19 cellular contexts compared by ENCODE assay signal in genomic region chr6:24621626-24622360, GRCh38. TPM values are rescaled to one million over a fixed set of nuclear protein-coding genes. Genes with fewer than 3 reads are reported as not detected.
DNase-seq lines count a peak whose midpoint lies in the region; ATAC-seq, FAIRE-seq and TF ChIP-seq lines count a peak whose summit lies in the region.
"Had no signal": no experiment of that assay in that cellular context is flagged by ENCODE, and none has a peak within 500 bp of the region (broad histone marks: within the 10 kb centered on the region; RNA-seq: fewer than 3 reads in every experiment).

No MANE protein-coding gene starts in this region.

- TF ChIP-seq CTCF in WTC11 (IDR thresholded peaks at IDR 0.05) (no peak), H1 (IDR thresholded peaks at IDR 0.05; ENCODE audit: control extremely low read depth in 1 of 3, insufficient read depth in 1 of 3, low read depth in 1 of 3, low read length in 3 of 3) (no peak), nephron progenitor cell (IDR thresholded peaks at IDR 0.05) (no peak), GM13976 (IDR thresholded peaks at IDR 0.05; ENCODE audit: borderline replicate concordance, control extremely low read depth, extremely low read depth, insufficient read depth, missing control alignments) (no peak), osteocyte (IDR thresholded peaks at IDR 0.05) (no peak)

- DNase-seq in G401 (ENCODE audit: low spot score): peak; percentile 66
- no peak for DNase-seq in WTC11 (ENCODE audit: low spot score)
- DNase-seq in H1 (ENCODE audit: low read depth in 1 of 2, low spot score in 2 of 2): no peak
- peak; percentile 10 for DNase-seq in nephron progenitor cell
- no peak for DNase-seq in GM13976 (ENCODE audit: low spot score)
- DNase-seq in activated naive CD8-positive, alpha-beta T cell treated with anti-CD3 and anti-CD28 coated beads for 36 hours: no peak
- DNase-seq in osteocyte (ENCODE audit: extremely low spot score, unreplicated experiment): no peak
- DNase-seq: 8988T; CD4-positive, alpha-beta memory T cell; DMS153; DMS79 treated with DMSO at 0.1 percent for 48 hours; HCEC 1CT; IMR-90; KBM-7 had no signal

- H4K5ac ChIP-seq in H1 (ENCODE audit: insufficient read length, low read depth, low read length): no peak overlapping the region

- no peak for TF ChIP-seq RAD21 in H1 (IDR thresholded peaks at IDR 0.05 in 1 of 2, conservative IDR thresholded peaks at IDR 0.05 in 1 of 2; ENCODE audit: low read depth in 2 of 2, low read length in 2 of 2)

- H2AFZ ChIP-seq in H1 (ENCODE audit: low read length): peak overlapping the region; percentile 81; the same call in 1 of the 2 replicates

- H4K8ac ChIP-seq in H1 (ENCODE audit: extremely low read depth, insufficient read depth, low read length): no peak overlapping the region

- H3K4ac ChIP-seq in H1 (replicated peaks; ENCODE audit: insufficient read length, low read depth, low read length): no peak overlapping the region

- H3K4me1 ChIP-seq in H1 (replicated peaks in 1 of 4; ENCODE audit: control insufficient read depth in 3 of 4, insufficient read depth in 4 of 4, low read length in 3 of 4): no peaks in the 10 kb centered on the region
- H3K4me1 ChIP-seq: BLaER1 had no signal

- peak; percentile 64 for ATAC-seq in WTC11
- ATAC-seq: GM12878 had no signal

- no peaks in the 10 kb centered on the region for H3K27me3 ChIP-seq in H1 (replicated peaks in 1 of 4; ENCODE audit: control insufficient read depth in 3 of 4, extremely low read depth in 1 of 4, insufficient read depth in 3 of 4, low read length in 3 of 4)
- H3K27me3 ChIP-seq: BLaER1 had no signal

- H3K18ac ChIP-seq in H1 (ENCODE audit: extremely low read depth, low read length): no peak overlapping the region

- CTCF ChIA-PET in WTC11 (lab: Charles Lee): interaction anchor here (0.6 to 2.1 kb wide), 9 partner anchors 9 to 101 kb away, joined by 3 to 5 read pairs (median 3); no protein-coding TSS in a partner anchor
- CTCF ChIA-PET in H1 (lab: Charles Lee; ENCODE audit: partially characterized antibody): interaction anchor here (0.6 to 2.8 kb wide), 11 partner anchors 9 to 987 kb away, joined by 3 to 12 read pairs (median 3); no protein-coding TSS in a partner anchor

- H4K91ac ChIP-seq in H1 (replicated peaks; ENCODE audit: insufficient read length, low read length): no peak overlapping the region

- no peak overlapping the region for H2BK15ac ChIP-seq in H1 (ENCODE audit: low read length)

- H3K9me3 Mint-ChIP-seq in WTC11 (peaks cover 8% of the 10 kb centered on the region), nephron progenitor cell (peaks cover 7% of the 10 kb centered on the region), osteocyte (ENCODE audit: unreplicated experiment) (no peaks in the 10 kb centered on the region)
- no peaks in the 10 kb centered on the region for H3K9me3 Mint-ChIP-seq in activated naive CD8-positive, alpha-beta T cell treated with anti-CD3 and anti-CD28 coated beads for 36 hours
- H3K9me3 Mint-ChIP-seq: CD4-positive, alpha-beta memory T cell had no signal

- FAIRE-seq in H1 (lab: Jason Lieb, UNC): no peak
- FAIRE-seq: GM12878 had no signal

- H3K27ac Mint-ChIP-seq in WTC11 (no peak overlapping the region; the same call in 1 of the 2 replicates), nephron progenitor cell (no peak overlapping the region), osteocyte (ENCODE audit: unreplicated experiment) (no peak overlapping the region)
- no peak overlapping the region for H3K27ac Mint-ChIP-seq in activated naive CD8-positive, alpha-beta T cell treated with anti-CD3 and anti-CD28 coated beads for 36 hours
- H3K27ac Mint-ChIP-seq: CD14-positive monocyte; CD4-positive, alpha-beta memory T cell had no signal

- H2BK5ac ChIP-seq in H1 (ENCODE audit: low read depth, low read length): no peak overlapping the region

- H3K27me3 Mint-ChIP-seq in WTC11 (ENCODE audit: low read depth) (no peaks in the 10 kb centered on the region), nephron progenitor cell (ENCODE audit: low read depth, poor library complexity) (no peaks in the 10 kb centered on the region), osteocyte (ENCODE audit: unreplicated experiment) (peaks cover 20% of the 10 kb centered on the region)
- H3K27me3 Mint-ChIP-seq in activated naive CD8-positive, alpha-beta T cell treated with anti-CD3 and anti-CD28 coated beads for 36 hours: no peaks in the 10 kb centered on the region
- H3K27me3 Mint-ChIP-seq: CD4-positive, alpha-beta memory T cell had no signal

- no peaks in the 10 kb centered on the region for H3K9me3 ChIP-seq in H1 (ENCODE audit: insufficient read depth in 2 of 2, low read depth in 1 of 2, low read length in 1 of 2)
- H3K9me3 ChIP-seq: BLaER1 had no signal

- no peak overlapping the region for H3K4me3 Mint-ChIP-seq in WTC11
- no peak overlapping the region for H3K4me3 Mint-ChIP-seq in nephron progenitor cell
- H3K4me3 Mint-ChIP-seq in activated naive CD8-positive, alpha-beta T cell treated with anti-CD3 and anti-CD28 coated beads for 36 hours: no peak overlapping the region
- H3K4me3 Mint-ChIP-seq in osteocyte (ENCODE audit: unreplicated experiment): no peak overlapping the region
- H3K4me3 Mint-ChIP-seq: CD14-positive monocyte; CD4-positive, alpha-beta memory T cell had no signal

- H3K4me1 Mint-ChIP-seq in WTC11 (peaks cover 22% of the 10 kb centered on the region), nephron progenitor cell (peaks cover 13% of the 10 kb centered on the region), osteocyte (ENCODE audit: unreplicated experiment) (no peaks in the 10 kb centered on the region)
- no peaks in the 10 kb centered on the region for H3K4me1 Mint-ChIP-seq in activated naive CD8-positive, alpha-beta T cell treated with anti-CD3 and anti-CD28 coated beads for 36 hours
- H3K4me1 Mint-ChIP-seq: CD14-positive monocyte; CD4-positive, alpha-beta memory T cell had no signal

- no peak overlapping the region for H2BK120ac ChIP-seq in H1 (replicated peaks; ENCODE audit: low read depth, low read length)

- no peak overlapping the region for H3K9ac ChIP-seq in H1 (replicated peaks in 1 of 4; ENCODE audit: extremely low read depth in 1 of 4, low read depth in 3 of 4, low read length in 3 of 4)
- H3K9ac ChIP-seq: BLaER1 had no signal

- no peak overlapping the region for H3K4me3 ChIP-seq in H1 (ENCODE audit: extremely low read depth in 1 of 4, insufficient read depth in 2 of 4, low read depth in 3 of 4, low read length in 4 of 4)
- H3K4me3 ChIP-seq: BLaER1, GM12878 had no signal

- H4K20me1 ChIP-seq in H1 (replicated peaks in 1 of 2; ENCODE audit: control insufficient read depth in 1 of 2, insufficient read depth in 2 of 2, low read length in 2 of 2): no peaks in the 10 kb centered on the region
- H4K20me1 ChIP-seq: BLaER1 had no signal

- TF ChIP-seq EP300 in H1 (IDR thresholded peaks at IDR 0.05; ENCODE audit: borderline replicate concordance in 1 of 2, low read depth in 2 of 2, low read length in 2 of 2): no peak

- H2AK5ac ChIP-seq in H1 (ENCODE audit: low read depth, low read length): no peak overlapping the region

- H3K4me2 ChIP-seq in H1 (ENCODE audit: insufficient read depth in 1 of 2, low read depth in 2 of 2, low read length in 2 of 2): no peak overlapping the region
- H3K4me2 ChIP-seq: BLaER1 had no signal

- H3K27ac ChIP-seq in H1 (ENCODE audit: low read depth, low read length): no peak overlapping the region
- H3K27ac ChIP-seq: BLaER1, HL-60 had no signal

- no peak overlapping the region for H2BK20ac ChIP-seq in H1 (ENCODE audit: low read length)

- H2BK12ac ChIP-seq in H1 (ENCODE audit: low read depth, low read length): no peak overlapping the region

- no peak for TF ChIP-seq POLR2A in H1 (IDR thresholded peaks at IDR 0.05; ENCODE audit: control extremely low read depth in 1 of 2, low read depth in 2 of 2, low read length in 2 of 2)

- H3K36me3 Mint-ChIP-seq in WTC11 (no peaks in the 10 kb centered on the region), nephron progenitor cell (ENCODE audit: low read depth) (no peaks in the 10 kb centered on the region), osteocyte (ENCODE audit: unreplicated experiment) (no peaks in the 10 kb centered on the region)
- H3K36me3 Mint-ChIP-seq in activated naive CD8-positive, alpha-beta T cell treated with anti-CD3 and anti-CD28 coated beads for 36 hours: no peaks in the 10 kb centered on the region
- H3K36me3 Mint-ChIP-seq: CD14-positive monocyte; CD4-positive, alpha-beta memory T cell had no signal

- H3K79me2 ChIP-seq in H1 (ENCODE audit: control insufficient read depth in 1 of 2, insufficient read depth in 2 of 2, low read length in 2 of 2): no peaks in the 10 kb centered on the region

- POLR2A ChIA-PET in WTC11 (lab: Charles Lee): interaction anchor here (0.6 kb wide), 1 partner anchor 457 kb away, joined by 6 read pairs; no protein-coding TSS in a partner anchor
- POLR2A ChIA-PET in H1 (lab: Charles Lee; ENCODE audit: partially characterized antibody): interaction anchor here (0.9 to 1.9 kb wide), 4 partner anchors 8 to 44 kb away, joined by 3 to 5 read pairs (median 4); partner anchors contain the start of gene KIAA0319

- no peak overlapping the region for H3K14ac ChIP-seq in H1 (ENCODE audit: insufficient read length)

- in situ Hi-C loops in G401 (cut with HindIII; ENCODE audit: low sequenced_read_pairs) (no loop called here), GM13976 (cut with MboI; ENCODE audit: low sequenced_read_pairs, unreplicated experiment) (no loop called here)

- WGBS in H1 (ENCODE audit: extremely low coverage in 1 of 2, insufficient coverage in 1 of 2, insufficient read length in 1 of 2, insufficient replicate concordance in 2 of 2, low coverage in 1 of 2, low lambda C conversion rate in 2 of 2, missing lambda C conversion rate in 1 of 2), 2 experiments: 91% methylated on average over 7 of the region's 7 CpGs; no CpG with 5 or more reads in 1 of the 2 experiments

- H3K79me1 ChIP-seq in H1 (ENCODE audit: low read depth, low read length): no peaks in the 10 kb centered on the region

- no peaks in the 10 kb centered on the region for H3K23me2 ChIP-seq in H1 (ENCODE audit: low read depth, low read length)

- H3K56ac ChIP-seq in H1 (replicated peaks; ENCODE audit: insufficient read length, low read depth, low read length): no peak overlapping the region

- no peak overlapping the region for H3K23ac ChIP-seq in H1 (ENCODE audit: insufficient read length)

- H3K36me3 ChIP-seq in H1 (ENCODE audit: control insufficient read depth in 2 of 4, insufficient read depth in 4 of 4, low read length in 3 of 4): no peaks in the 10 kb centered on the region
- H3K36me3 ChIP-seq: BLaER1 had no signal

RNA-seq across cellular contexts. Expression of gene KIAA0319, which starts 24.2 kb away (rescaled TPM):
- 0.18 and 0.95 TPM in 2 replicates for total RNA-seq in G401 (2014; rRNA removed; shearing (Covaris generic))
- total RNA-seq in WTC11 (2021) (0.41 to 0.81 TPM (median 0.50 TPM) in 3 replicates), osteocyte (not detected in 2 replicates)
- 0.69 and 0.78 TPM in 2 replicates for total RNA-seq in H1 (2021; fragmentation: NEBNext Ultra II Directional; extraction: Animal tissue kit (Norgen Biotek cat#: 25700))
- polyA plus RNA-seq in H1 (2011; rRNA removed): 0.30 and 0.41 TPM in 2 replicates
- 0.43 TPM for polyA plus RNA-seq in H1 (2011; cell fraction: cytosol; rRNA removed)
- polyA plus RNA-seq in H1 (2011; cell fraction: nucleus; rRNA removed): 0.70 TPM
- polyA plus RNA-seq in H1 (2012, experiment 1 of 2): 0.53 to 0.88 TPM (median 0.73 TPM) in 4 replicates
- 0.20 TPM for polyA plus RNA-seq in H1 (2012, experiment 2 of 2)
- 0.67 TPM for polyA plus RNA-seq in H1 (2013, experiment 1 of 2)
- 0.70 TPM for polyA plus RNA-seq in H1 (2013, experiment 2 of 2)
- 0.73 and 1.4 TPM in 2 replicates for polyA minus RNA-seq in H1 (2011; rRNA and poly(A)+ RNA removed)
- polyA minus RNA-seq in H1 (2011; cell fraction: cytosol; rRNA and poly(A)+ RNA removed): 0.66 TPM
- polyA minus RNA-seq in H1 (2011; cell fraction: nucleus; rRNA and poly(A)+ RNA removed): 0.50 TPM
- total RNA-seq in activated naive CD8-positive, alpha-beta T cell treated with anti-CD3 and anti-CD28 coated beads for 36 hours: under 1 TPM; 0.08 to 0.10 TPM
- total RNA-seq: HT1080, IMR-90 had no signal
- polyA plus RNA-seq: CD14-positive monocyte, IMR-90 had no signal

RNA-seq across cellular contexts. Expression of gene TDP2, which starts 44.9 kb away (rescaled TPM):
- total RNA-seq in G401 (2014; rRNA removed; shearing (Covaris generic)): 41.1 and 58.3 TPM in 2 replicates
- 43.5 to 49.1 TPM (median 45.8 TPM) in 3 replicates for total RNA-seq in WTC11 (2021)
- 51.6 and 52.6 TPM in 2 replicates for total RNA-seq in H1 (2021; fragmentation: NEBNext Ultra II Directional; extraction: Animal tissue kit (Norgen Biotek cat#: 25700))
- 13.2 and 18.8 TPM in 2 replicates for polyA plus RNA-seq in H1 (2011; rRNA removed)
- polyA plus RNA-seq in H1 (2011; cell fraction: cytosol; rRNA removed): 34.6 TPM
- polyA plus RNA-seq in H1 (2011; cell fraction: nucleus; rRNA removed): 16.3 TPM
- polyA plus RNA-seq in H1 (2012, experiment 1 of 2): 40.3 to 51.0 TPM (median 45.2 TPM) in 4 replicates
- 5.7 TPM for polyA plus RNA-seq in H1 (2012, experiment 2 of 2)
- 32.1 TPM for polyA plus RNA-seq in H1 (2013, experiment 1 of 2)
- polyA plus RNA-seq in H1 (2013, experiment 2 of 2): 32.6 TPM
- 18.5 and 23.7 TPM in 2 replicates for polyA minus RNA-seq in H1 (2011; rRNA and poly(A)+ RNA removed)
- 27.1 TPM for polyA minus RNA-seq in H1 (2011; cell fraction: cytosol; rRNA and poly(A)+ RNA removed)
- 41.3 TPM for polyA minus RNA-seq in H1 (2011; cell fraction: nucleus; rRNA and poly(A)+ RNA removed)
- total RNA-seq in activated naive CD8-positive, alpha-beta T cell treated with anti-CD3 and anti-CD28 coated beads for 36 hours: 10 to 100 TPM; 43.7 to 45.9 TPM
- total RNA-seq in osteocyte: 31.5 and 31.8 TPM in 2 replicates

RNA-seq across cellular contexts. Expression of gene ACOT13, which starts 45.1 kb away (rescaled TPM):
- total RNA-seq in G401 (2014; rRNA removed; shearing (Covaris generic)): 33.2 and 48.0 TPM in 2 replicates
- total RNA-seq in WTC11 (2021) (54.0 to 64.0 TPM (median 62.8 TPM) in 3 replicates), osteocyte (23.9 and 26.9 TPM in 2 replicates)
- total RNA-seq in H1 (2021; fragmentation: NEBNext Ultra II Directional; extraction: Animal tissue kit (Norgen Biotek cat#: 25700)): 40.6 and 42.8 TPM in 2 replicates
- polyA plus RNA-seq in H1 (2011; rRNA removed): 16.4 and 27.6 TPM in 2 replicates
- 37.1 TPM for polyA plus RNA-seq in H1 (2011; cell fraction: cytosol; rRNA removed)
- 13.0 TPM for polyA plus RNA-seq in H1 (2011; cell fraction: nucleus; rRNA removed)
- 32.1 to 43.2 TPM (median 40.1 TPM) in 4 replicates for polyA plus RNA-seq in H1 (2012, experiment 1 of 2)
- 6.6 TPM for polyA plus RNA-seq in H1 (2012, experiment 2 of 2)
- polyA plus RNA-seq in H1 (2013, experiment 1 of 2): 62.8 TPM
- 64.9 TPM for polyA plus RNA-seq in H1 (2013, experiment 2 of 2)
- polyA minus RNA-seq in H1 (2011; rRNA and poly(A)+ RNA removed): 6.6 and 16.4 TPM in 2 replicates
- polyA minus RNA-seq in H1 (2011; cell fraction: cytosol; rRNA and poly(A)+ RNA removed): 7.2 TPM
- polyA minus RNA-seq in H1 (2011; cell fraction: nucleus; rRNA and poly(A)+ RNA removed): 7.5 TPM
- total RNA-seq in activated naive CD8-positive, alpha-beta T cell treated with anti-CD3 and anti-CD28 coated beads for 36 hours: 10 to 100 TPM; 22.9 to 24.2 TPM

Comparison
In these comparisons a context has a peak if more than half of its experiments do, and no peak if none do; other contexts are left out.
1. DNase-seq: peak in G401 (single experiment) and nephron progenitor cell (single experiment); none in WTC11 (single experiment), H1 (0 of 2), GM13976 (single experiment), activated naive CD8-positive, alpha-beta T cell treated with anti-CD3 and anti-CD28 coated beads for 36 hours (single experiment) and osteocyte (single experiment).